Comparison of ENCODE assay signal across 19 cellular contexts in genomic region chr18:45107425-45107824, GRCh38.
DNase-seq lines count a peak whose midpoint lies in the region; ATAC-seq and TF ChIP-seq lines count a peak whose summit lies in the region.
"Had no signal": no experiment of that assay in that cellular context is flagged by ENCODE, and none has a peak within 500 bp of the region (broad histone marks: within the 10 kb centered on the region; RNA-seq: fewer than 3 reads in every experiment).

No MANE protein-coding gene starts in this region.

- no peaks in the 10 kb centered on the region for H3K27me3 ChIP-seq in breast epithelium
- H3K27me3 ChIP-seq in A673 (replicated peaks; ENCODE audit: insufficient read depth, low read depth, low read length, poor library complexity) = peaks cover 3% of the 10 kb centered on the region
- H3K27me3 ChIP-seq: ovary, tibial artery had no signal

- no peaks in the 10 kb centered on the region for H3K9me3 ChIP-seq in breast epithelium
- H3K9me3 ChIP-seq in A673 (ENCODE audit: low read depth, low read length, poor library complexity, severe bottlenecking) = no peaks in the 10 kb centered on the region
- H3K9me3 ChIP-seq: ovary, tibial artery had no signal

- CTCF ChIA-PET in MCF 10A (lab: Yijun Ruan, JAX) = no interaction called here
- CTCF ChIA-PET in A673 (lab: Charles Lee) = no interaction called here

- peaks cover 6% of the 10 kb centered on the region for H3K27me3 Mint-ChIP-seq in MCF 10A (ENCODE audit: insufficient read depth, unreplicated experiment)
- peaks cover 6% of the 10 kb centered on the region for H3K27me3 Mint-ChIP-seq in activated T-helper 17 cell treated with anti-CD3 and anti-CD28 coated beads, Interleukin-2, amount 50 U/mL, for 72 hours
- peaks cover 3% of the 10 kb centered on the region for H3K27me3 Mint-ChIP-seq in T-helper 2 cell treated with Interferon-gamma antibody and Interleukin-4, amounts not matched to agents 5 μg/mL and 100 μg/mL, for 36 hours (ENCODE audit: low read depth)

- no peak for TF ChIP-seq CTCF in MCF 10A (IDR thresholded peaks at IDR 0.05; ENCODE audit: unreplicated experiment)
- TF ChIP-seq CTCF in breast epithelium (IDR thresholded peaks at IDR 0.05) = no peak
- no peak for TF ChIP-seq CTCF in fibroblast of pulmonary artery (IDR thresholded peaks at IDR 0.05; ENCODE audit: low read length, missing control alignments)
- TF ChIP-seq CTCF in A673 (conservative IDR thresholded peaks at IDR 0.05; ENCODE audit: low read depth, low read length) = no peak

- intact Hi-C loops in MCF 10A (cut with micrococcal nuclease) (no loop called here), breast epithelium (cut with DNase I; ENCODE audit: low total_unique reads) (no loop called here), A673 (cut with micrococcal nuclease; ENCODE audit: unreplicated experiment) (no loop called here)

- H3K27ac Mint-ChIP-seq in MCF 10A (ENCODE audit: low read depth, unreplicated experiment) = no peak overlapping the region
- H3K27ac Mint-ChIP-seq in activated T-helper 17 cell treated with anti-CD3 and anti-CD28 coated beads, Interleukin-2, amount 50 U/mL, for 72 hours = no peak overlapping the region
- H3K27ac Mint-ChIP-seq in T-helper 2 cell treated with Interferon-gamma antibody and Interleukin-4, amounts not matched to agents 5 μg/mL and 100 μg/mL, for 36 hours = no peak overlapping the region
- H3K27ac Mint-ChIP-seq: CD8-positive, alpha-beta memory T cell had no signal

- no peaks in the 10 kb centered on the region for H3K4me1 ChIP-seq in breast epithelium
- no peaks in the 10 kb centered on the region for H3K4me1 ChIP-seq in A673 (ENCODE audit: insufficient read depth, low read length, poor library complexity, severe bottlenecking)

- no peak overlapping the region for H3K4me3 ChIP-seq in breast epithelium
- no peak overlapping the region for H3K4me3 ChIP-seq in fibroblast of pulmonary artery (replicated peaks; ENCODE audit: low read depth, low read length)
- H3K4me3 ChIP-seq in A673 (ENCODE audit: low read depth, low read length, poor library complexity, severe bottlenecking) = no peak overlapping the region
- H3K4me3 ChIP-seq: K562, ovary, tibial artery had no signal

- no peaks in the 10 kb centered on the region for H3K36me3 Mint-ChIP-seq in MCF 10A (ENCODE audit: insufficient read depth, unreplicated experiment)
- H3K36me3 Mint-ChIP-seq in activated T-helper 17 cell treated with anti-CD3 and anti-CD28 coated beads, Interleukin-2, amount 50 U/mL, for 72 hours (ENCODE audit: low read depth) = no peaks in the 10 kb centered on the region
- no peaks in the 10 kb centered on the region for H3K36me3 Mint-ChIP-seq in T-helper 2 cell treated with Interferon-gamma antibody and Interleukin-4, amounts not matched to agents 5 μg/mL and 100 μg/mL, for 36 hours (ENCODE audit: low read depth)
- H3K36me3 Mint-ChIP-seq: CD8-positive, alpha-beta memory T cell had no signal

- POLR2A ChIA-PET in MCF 10A (lab: Yijun Ruan, JAX) = interaction anchor here (1.5 kb wide), 1 partner anchor 8 kb away, joined by 4 read pairs; no protein-coding TSS in a partner anchor
- POLR2A ChIA-PET in A673 (lab: Charles Lee; ENCODE audit: low non-redundant PET) = no interaction called here

- no peaks in the 10 kb centered on the region for H3K36me3 ChIP-seq in breast epithelium
- no peaks in the 10 kb centered on the region for H3K36me3 ChIP-seq in A673 (ENCODE audit: insufficient read depth, low read length, poor library complexity, severe bottlenecking)
- H3K36me3 ChIP-seq: ovary, tibial artery had no signal

- BruUV-seq in MCF 10A (replicated peaks; lab: Mats Ljungman, UMichigan) = no TSS peak
- no TSS peak for BruUV-seq in A673 (replicated peaks; lab: Mats Ljungman, UMichigan)

- DNase-seq in MCF 10A (ENCODE audit: unreplicated experiment) (peak; percentile 33), breast epithelium (ENCODE audit: low spot score in 2 of 2) (no peak), fibroblast of pulmonary artery (ENCODE audit: low read depth) (peak; percentile 49), A673 (ENCODE audit: low spot score) (no peak)
- DNase-seq in T-helper 2 cell treated with Interferon-gamma antibody and Interleukin-4, amounts not matched to agents 5 μg/mL and 100 μg/mL, for 36 hours (ENCODE audit: low spot score) = no peak
- DNase-seq: activated effector memory CD4-positive, alpha-beta T cell treated with Interleukin-2 at 50 U/mL for 16 hours; CD8-positive, alpha-beta memory T cell; dermis blood vessel endothelial cell; DND-41; left ventricle myocardium superior; NCI-H1417; ovary; SHP77 treated with DMSO at 0.1 percent for 48 hours; tibial artery had no signal

- no peak overlapping the region for H3K4me3 Mint-ChIP-seq in MCF 10A (ENCODE audit: unreplicated experiment)
- H3K4me3 Mint-ChIP-seq in activated T-helper 17 cell treated with anti-CD3 and anti-CD28 coated beads, Interleukin-2, amount 50 U/mL, for 72 hours = no peak overlapping the region
- no peak overlapping the region for H3K4me3 Mint-ChIP-seq in T-helper 2 cell treated with Interferon-gamma antibody and Interleukin-4, amounts not matched to agents 5 μg/mL and 100 μg/mL, for 36 hours
- H3K4me3 Mint-ChIP-seq: CD8-positive, alpha-beta memory T cell had no signal

- peak; percentile 3 for ATAC-seq in activated T-helper 17 cell treated with anti-CD3 and anti-CD28 coated beads, Interleukin-2, amount 50 U/mL, for 72 hours (replicated peaks)
- ATAC-seq in HG03354 (IDR thresholded peaks at IDR 0.05; ENCODE audit: poor library complexity, severe bottlenecking, unreplicated experiment) (no peak), HG03108 (IDR thresholded peaks at IDR 0.05; ENCODE audit: unreplicated experiment) (no peak)
- ATAC-seq: K562, left ventricle myocardium superior had no signal

- no peak for TF ChIP-seq POLR2A in breast epithelium (IDR thresholded peaks at IDR 0.05)

- no peaks in the 10 kb centered on the region for H3K4me1 Mint-ChIP-seq in MCF 10A (ENCODE audit: insufficient read depth, unreplicated experiment)
- no peaks in the 10 kb centered on the region for H3K4me1 Mint-ChIP-seq in activated T-helper 17 cell treated with anti-CD3 and anti-CD28 coated beads, Interleukin-2, amount 50 U/mL, for 72 hours
- no peaks in the 10 kb centered on the region for H3K4me1 Mint-ChIP-seq in T-helper 2 cell treated with Interferon-gamma antibody and Interleukin-4, amounts not matched to agents 5 μg/mL and 100 μg/mL, for 36 hours (ENCODE audit: low read depth)

- no peaks in the 10 kb centered on the region for H3K9me3 Mint-ChIP-seq in MCF 10A (ENCODE audit: unreplicated experiment)
- H3K9me3 Mint-ChIP-seq in activated T-helper 17 cell treated with anti-CD3 and anti-CD28 coated beads, Interleukin-2, amount 50 U/mL, for 72 hours = no peaks in the 10 kb centered on the region
- no peaks in the 10 kb centered on the region for H3K9me3 Mint-ChIP-seq in T-helper 2 cell treated with Interferon-gamma antibody and Interleukin-4, amounts not matched to agents 5 μg/mL and 100 μg/mL, for 36 hours
- H3K9me3 Mint-ChIP-seq: CD8-positive, alpha-beta memory T cell had no signal

- H3K27ac ChIP-seq in breast epithelium = no peak overlapping the region
- no peak overlapping the region for H3K27ac ChIP-seq in A673 (ENCODE audit: low read depth, low read length, poor library complexity, severe bottlenecking)
- H3K27ac ChIP-seq: 22Rv1, ovary, tibial artery had no signal

Comparison
In these comparisons a context has a peak if more than half of its experiments do, and no peak if none do; other contexts are left out.
1. DNase-seq: peak in MCF 10A (single experiment) and fibroblast of pulmonary artery (single experiment); none in breast epithelium (0 of 2), A673 (single experiment) and T-helper 2 cell treated with Interferon-gamma antibody and Interleukin-4, amounts not matched to agents 5 μg/mL and 100 μg/mL, for 36 hours (single experiment).